In genomic region chr1:220711086-220711809, GRCh38 we compare ENCODE assay signal across 11 cellular contexts. TPM values are rescaled to one million over a fixed set of nuclear protein-coding genes. Genes with fewer than 3 reads are reported as not detected.
DNase-seq lines count a peak whose midpoint lies in the region; ATAC-seq and TF ChIP-seq lines count a peak whose summit lies in the region.
"Had no signal": no experiment of that assay in that cellular context is flagged by ENCODE, and none has a peak within 500 bp of the region (broad histone marks: within the 10 kb centered on the region; RNA-seq: fewer than 3 reads in every experiment).

No MANE protein-coding gene starts in this region.

- no peaks in the 10 kb centered on the region for H3K9me3 ChIP-seq in esophagus muscularis mucosa

- no peak for TF ChIP-seq CTCF in esophagus muscularis mucosa (IDR thresholded peaks at IDR 0.05)

- intact Hi-C loops in esophagus muscularis mucosa (cut with DNase I): no loop called here

- no peak overlapping the region for H3K4me3 ChIP-seq in esophagus muscularis mucosa
- H3K4me3 ChIP-seq in H7 (ENCODE audit: insufficient read depth, low read depth, low read length): no peak overlapping the region

- no peak for TF ChIP-seq POLR2A in esophagus muscularis mucosa (IDR thresholded peaks at IDR 0.05; ENCODE audit: low read depth)

- H3K36me3 ChIP-seq in esophagus muscularis mucosa: no peaks in the 10 kb centered on the region
- no peaks in the 10 kb centered on the region for H3K36me3 ChIP-seq in H7 (replicated peaks; ENCODE audit: control insufficient read depth, insufficient read depth, low read length)

- 82% methylated on average over 9 of the region's 9 CpGs for WGBS in esophagus muscularis mucosa

- ATAC-seq in GM18511 (IDR thresholded peaks at IDR 0.05; ENCODE audit: unreplicated experiment): peak; percentile 92
- peak; percentile 86 for ATAC-seq in GM21717 (IDR thresholded peaks at IDR 0.05; ENCODE audit: unreplicated experiment)
- peak; percentile 88 for ATAC-seq in HG03442 (IDR thresholded peaks at IDR 0.05; ENCODE audit: unreplicated experiment)

- peak; percentile 37 for DNase-seq in esophagus muscularis mucosa (ENCODE audit: extremely low spot score)
- no peak for DNase-seq in H7
- no peak for DNase-seq in NCI-H2107 (lab: John Stamatoyannopoulos, UW)
- DNase-seq in DMS79 (lab: John Stamatoyannopoulos, UW): no peak
- no peak for DNase-seq in stimulated activated naive CD4-positive, alpha-beta T cell treated with Interleukin-2 at 50 U/mL for 16 hours (lab: John Stamatoyannopoulos, UW)
- DNase-seq: activated T-cell treated with anti-CD3 and anti-CD28 coated beads, Interleukin-2, amount 50 U/mL, for 24 hours; DMS153; NCI-H187 treated with DMSO at 0.1 percent for 48 hours had no signal

- H3K27ac ChIP-seq in esophagus muscularis mucosa (replicated peaks in 1 of 4): no peak overlapping the region

- H3K27me3 ChIP-seq in esophagus muscularis mucosa (no peaks in the 10 kb centered on the region), H7 (ENCODE audit: control insufficient read depth, insufficient read depth, low read length) (no peaks in the 10 kb centered on the region; the same call in 1 of the 2 replicates)

- no peak for TF ChIP-seq EP300 in esophagus muscularis mucosa (IDR thresholded peaks at IDR 0.05)

- H3K4me1 ChIP-seq in esophagus muscularis mucosa: no peaks in the 10 kb centered on the region

RNA-seq across cellular contexts. Expression of gene C1orf115, which starts 21.1 kb away (rescaled TPM):
- 10 to 100 TPM; 10.8 to 24.0 (median 12.4) TPM for total RNA-seq in esophagus muscularis mucosa
- 4.2 and 5.8 TPM in 2 replicates for total RNA-seq in H7 (2014; rRNA removed; shearing (Covaris generic))

RNA-seq across cellular contexts. Expression of gene MTARC2, which starts 36.9 kb away (rescaled TPM):
- 10 to 100 TPM; 15.6 to 22.9 (median 20.5) TPM for total RNA-seq in esophagus muscularis mucosa
- 12.2 and 13.0 TPM in 2 replicates for total RNA-seq in H7 (2014; rRNA removed; shearing (Covaris generic))
